ENCODE assay signal across 17 cellular contexts in the genomic region with DNA sequence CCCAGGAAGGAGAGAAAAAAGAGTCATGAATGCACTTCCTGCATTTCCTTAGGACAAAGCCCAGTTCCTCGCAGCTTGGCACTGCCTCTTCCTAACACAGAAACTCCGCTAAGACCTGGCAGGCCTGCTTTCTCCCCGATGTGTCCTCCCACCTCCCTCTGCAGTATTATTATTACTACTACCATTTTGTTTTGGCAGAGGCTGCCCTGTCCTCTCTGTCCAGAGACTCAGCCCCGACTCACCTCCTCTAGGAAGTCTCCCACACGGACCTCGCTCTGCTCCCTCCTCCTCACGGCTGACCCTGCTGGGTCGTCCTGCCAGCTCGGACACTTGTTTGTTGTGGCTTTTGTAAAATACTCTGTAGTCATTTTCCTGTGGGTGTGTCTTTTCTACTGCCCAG.
DNase-seq lines count a peak whose midpoint lies in the region; ATAC-seq and TF ChIP-seq lines count a peak whose summit lies in the region.
"Had no signal": no experiment of that assay in that cellular context is flagged by ENCODE, and none has a peak within 500 bp of the region (broad histone marks: within the 10 kb centered on the region; RNA-seq: fewer than 3 reads in every experiment).

No MANE protein-coding gene starts in this region.

- H3K27me3 ChIP-seq in heart right ventricle (no peaks in the 10 kb centered on the region), uterus (no peaks in the 10 kb centered on the region)

- H3K27ac Mint-ChIP-seq in endothelial cell (ENCODE audit: unreplicated experiment) (peak overlapping the region; percentile 86), osteocyte (ENCODE audit: unreplicated experiment) (peak overlapping the region; percentile 92)
- H3K27ac Mint-ChIP-seq: T-helper 17 cell had no signal

- ATAC-seq in heart right ventricle, result peak in 3 of 8 donors; percentile 12 to 28 (median 17)
- ATAC-seq in GM21825 (IDR thresholded peaks at IDR 0.05; ENCODE audit: unreplicated experiment), result no peak
- ATAC-seq: T-helper 17 cell had no signal

- H3K27ac ChIP-seq in heart right ventricle (peak overlapping the region in 8 of 10 donors; percentile 10 to 85 (median 66)), uterus (peak overlapping the region; percentile 90 to 96)
- H3K27ac ChIP-seq: RWPE1 had no signal

- H3K36me3 Mint-ChIP-seq in endothelial cell (ENCODE audit: low read depth, unreplicated experiment), result peaks cover 8% of the 10 kb centered on the region
- peaks cover 3% of the 10 kb centered on the region for H3K36me3 Mint-ChIP-seq in osteocyte (ENCODE audit: unreplicated experiment)
- H3K36me3 Mint-ChIP-seq: CD4-positive, alpha-beta memory T cell had no signal

- intact Hi-C loops in heart right ventricle (cut with DNase I), result loop anchor here in 1 of 10 donors (5.0 kb wide), 1 partner anchor 35 kb away; no protein-coding TSS in a partner anchor
- intact Hi-C loops in cardiac septum (cut with DNase I), result no loop called here
- intact Hi-C loops in uterus (cut with DNase I; ENCODE audit: low total_unique reads), result no loop called here

- H3K4me3 Mint-ChIP-seq in endothelial cell (ENCODE audit: unreplicated experiment) (peak overlapping the region; percentile 60), osteocyte (ENCODE audit: unreplicated experiment) (no peak overlapping the region)
- H3K4me3 Mint-ChIP-seq: CD4-positive, alpha-beta memory T cell; T-helper 17 cell had no signal

- H3K36me3 ChIP-seq in heart right ventricle, result no peaks in the 10 kb centered on the region
- H3K36me3 ChIP-seq in uterus, result no peaks in the 10 kb centered on the region

- no peak overlapping the region for H3K4me3 ChIP-seq in heart right ventricle
- H3K4me3 ChIP-seq in uterus, result no peak overlapping the region

- WGBS in heart right ventricle, 2 donors, result 56 to 59% methylated on average over 9 of the region's 9 CpGs

- no peak for TF ChIP-seq CTCF in heart right ventricle (IDR thresholded peaks at IDR 0.05)
- no peak for TF ChIP-seq CTCF in endothelial cell (IDR thresholded peaks at IDR 0.05; ENCODE audit: unreplicated experiment)
- TF ChIP-seq CTCF in osteocyte (IDR thresholded peaks at IDR 0.05), result no peak
- no peak for TF ChIP-seq CTCF in uterus (IDR thresholded peaks at IDR 0.05)

- H3K4me1 Mint-ChIP-seq in endothelial cell (ENCODE audit: unreplicated experiment), result peaks cover 70% of the 10 kb centered on the region
- peaks cover 86% of the 10 kb centered on the region for H3K4me1 Mint-ChIP-seq in osteocyte (ENCODE audit: unreplicated experiment)
- H3K4me1 Mint-ChIP-seq: CD4-positive, alpha-beta memory T cell; T-helper 17 cell had no signal

- H3K27me3 Mint-ChIP-seq in endothelial cell (ENCODE audit: unreplicated experiment), result peaks cover 15% of the 10 kb centered on the region
- no peaks in the 10 kb centered on the region for H3K27me3 Mint-ChIP-seq in osteocyte (ENCODE audit: unreplicated experiment)

- no peaks in the 10 kb centered on the region for H3K9me3 ChIP-seq in heart right ventricle
- H3K9me3 ChIP-seq in uterus, result no peaks in the 10 kb centered on the region

- peaks cover 13 to 78% (median 54%) of the 10 kb centered on the region in 9 donors for H3K4me1 ChIP-seq in heart right ventricle
- peaks cover 38 to 75% of the 10 kb centered on the region in 2 donors for H3K4me1 ChIP-seq in uterus

- DNase-seq in heart right ventricle, result no peak
- DNase-seq in cardiac septum (ENCODE audit: low spot score), result no peak
- no peak for DNase-seq in endothelial cell (ENCODE audit: low spot score)
- DNase-seq in osteocyte (ENCODE audit: extremely low spot score, unreplicated experiment), result no peak
- DNase-seq in uterus, result no peak
- no peak for DNase-seq in activated T-cell treated with anti-CD3 and anti-CD28 coated beads for 4 hours
- DNase-seq in globus pallidus (ENCODE audit: low spot score), result no peak
- DNase-seq: activated CD4-positive, alpha-beta T cell treated with anti-CD3 and anti-CD28 coated beads for 4 hours; activated T-cell treated with anti-CD3 and anti-CD28 coated beads, Interleukin-2, amount 50 U/mL, for 1 hour; CD4-positive, alpha-beta memory T cell; erythroblast; NCI-H2029; NCI-H69; stimulated activated CD4-positive, alpha-beta T cell treated with anti-CD3 and anti-CD28 coated beads, Interleukin-15, amount 100 ng/mL, for 24 hours; T-helper 17 cell had no signal

- H3K9me3 Mint-ChIP-seq in endothelial cell (ENCODE audit: unreplicated experiment) (no peaks in the 10 kb centered on the region), osteocyte (ENCODE audit: unreplicated experiment) (no peaks in the 10 kb centered on the region)
- H3K9me3 Mint-ChIP-seq: CD4-positive, alpha-beta memory T cell had no signal

- no peak for TF ChIP-seq POLR2A in uterus (IDR thresholded peaks at IDR 0.05)
